ENCODE assay signal across 8 cellular contexts in genomic region chrX:1534321-1535168, GRCh38. TPM values are rescaled to one million over a fixed set of nuclear protein-coding genes. Genes with fewer than 3 reads are reported as not detected.
DNase-seq lines count a peak whose midpoint lies in the region; ATAC-seq and TF ChIP-seq lines count a peak whose summit lies in the region.

No MANE protein-coding gene starts in this region.

- peaks cover 6% of the 10 kb centered on the region for H3K4me1 Mint-ChIP-seq in chondrocyte (ENCODE audit: low read depth)
- peaks cover 17% of the 10 kb centered on the region for H3K4me1 Mint-ChIP-seq in stimulated activated naive CD8-positive, alpha-beta T cell treated with anti-CD3 and anti-CD28 coated beads, Interleukin-15, amount 100 ng/mL, for 72 hours

- H3K4me3 Mint-ChIP-seq in chondrocyte (ENCODE audit: unreplicated experiment): no peak overlapping the region
- H3K4me3 Mint-ChIP-seq in stimulated activated naive CD8-positive, alpha-beta T cell treated with anti-CD3 and anti-CD28 coated beads, Interleukin-15, amount 100 ng/mL, for 72 hours: peak overlapping the region; percentile 93 to 98

- H3K36me3 ChIP-seq in Peyer's patch: no peaks in the 10 kb centered on the region

- H3K9me3 ChIP-seq in Peyer's patch: no peaks in the 10 kb centered on the region

- no peaks in the 10 kb centered on the region for H3K27me3 Mint-ChIP-seq in chondrocyte (ENCODE audit: low read depth)
- H3K27me3 Mint-ChIP-seq in stimulated activated naive CD8-positive, alpha-beta T cell treated with anti-CD3 and anti-CD28 coated beads, Interleukin-15, amount 100 ng/mL, for 72 hours: no peaks in the 10 kb centered on the region

- TF ChIP-seq POLR2A in Peyer's patch (IDR thresholded peaks at IDR 0.05): no peak

- TF ChIP-seq CTCF in Peyer's patch (IDR thresholded peaks at IDR 0.05): no peak
- no peak for TF ChIP-seq CTCF in chondrocyte (IDR thresholded peaks at IDR 0.05)

- DNase-seq in Peyer's patch: peak in 2 of 3 donors; percentile 43 to 49
- DNase-seq in chondrocyte (ENCODE audit: low spot score): peak; percentile 51
- peak; percentile 66 to 74 for DNase-seq in stimulated activated naive CD8-positive, alpha-beta T cell treated with anti-CD3 and anti-CD28 coated beads, Interleukin-15, amount 100 ng/mL, for 72 hours
- no peak for DNase-seq in NCI-H1694 treated with DMSO at 0.1 percent for 48 hours (lab: John Stamatoyannopoulos, UW)
- DNase-seq in NCI-H446 (lab: John Stamatoyannopoulos, UW): no peak
- DNase-seq in T-helper 9 cell: no peak

- no peaks in the 10 kb centered on the region for H3K27me3 ChIP-seq in Peyer's patch

- no peak overlapping the region for H3K27ac Mint-ChIP-seq in chondrocyte (ENCODE audit: unreplicated experiment)
- H3K27ac Mint-ChIP-seq in stimulated activated naive CD8-positive, alpha-beta T cell treated with anti-CD3 and anti-CD28 coated beads, Interleukin-15, amount 100 ng/mL, for 72 hours: peak overlapping the region; percentile 94 to 99

- peak overlapping the region; percentile 91 for H3K4me3 ChIP-seq in GM08714 (ENCODE audit: low read length)
- peak overlapping the region; percentile 31 to 56 (median 47) for H3K4me3 ChIP-seq in Peyer's patch

- no peaks in the 10 kb centered on the region for H3K36me3 Mint-ChIP-seq in chondrocyte (ENCODE audit: low read depth)

- peak; percentile 26 for ATAC-seq in HG02610 (IDR thresholded peaks at IDR 0.05; ENCODE audit: unreplicated experiment)
- peak; percentile 63 for ATAC-seq in stimulated activated naive CD8-positive, alpha-beta T cell treated with anti-CD3 and anti-CD28 coated beads, Interleukin-15, amount 100 ng/mL, for 72 hours

- H3K9me3 Mint-ChIP-seq in chondrocyte (ENCODE audit: low read depth): no peaks in the 10 kb centered on the region
- H3K9me3 Mint-ChIP-seq in stimulated activated naive CD8-positive, alpha-beta T cell treated with anti-CD3 and anti-CD28 coated beads, Interleukin-15, amount 100 ng/mL, for 72 hours: no peaks in the 10 kb centered on the region

- H3K27ac ChIP-seq in Peyer's patch: peak overlapping the region in 3 of 4 donors; percentile 55 to 90 (median 63)

- H3K4me1 ChIP-seq in Peyer's patch: peaks cover 0 to 5% (median 0%) of the 10 kb centered on the region in 4 donors

RNA-seq across cellular contexts. Expression of gene P2RY8, which starts 2.4 kb away (rescaled TPM):
- 1 to 10 TPM in 2 of 4 donors, under 1 TPM in 2; 0.35 to 5.8 (median 1.2) TPM for total RNA-seq in Peyer's patch
- total RNA-seq in chondrocyte: not detected in 3 replicates

RNA-seq across cellular contexts. Expression of gene AKAP17A, which starts 56.9 kb away (rescaled TPM):
- 100 to 1,000 TPM in 3 of 4 donors, 10 to 100 TPM in 1; 41.0 to 201 (median 107) TPM for total RNA-seq in Peyer's patch
- 33.2 to 38.0 TPM (median 34.3 TPM) in 3 replicates for total RNA-seq in chondrocyte

Comparison
In these comparisons a context has a peak if more than half of its experiments do, and no peak if none do; other contexts are left out.
1. DNase-seq: peak in Peyer's patch (2 of 3), chondrocyte (single experiment) and stimulated activated naive CD8-positive, alpha-beta T cell treated with anti-CD3 and anti-CD28 coated beads, Interleukin-15, amount 100 ng/mL, for 72 hours (2 of 2); none in NCI-H1694 treated with DMSO at 0.1 percent for 48 hours (single experiment), NCI-H446 (0 of 2) and T-helper 9 cell (single experiment).